In the genomic region with DNA sequence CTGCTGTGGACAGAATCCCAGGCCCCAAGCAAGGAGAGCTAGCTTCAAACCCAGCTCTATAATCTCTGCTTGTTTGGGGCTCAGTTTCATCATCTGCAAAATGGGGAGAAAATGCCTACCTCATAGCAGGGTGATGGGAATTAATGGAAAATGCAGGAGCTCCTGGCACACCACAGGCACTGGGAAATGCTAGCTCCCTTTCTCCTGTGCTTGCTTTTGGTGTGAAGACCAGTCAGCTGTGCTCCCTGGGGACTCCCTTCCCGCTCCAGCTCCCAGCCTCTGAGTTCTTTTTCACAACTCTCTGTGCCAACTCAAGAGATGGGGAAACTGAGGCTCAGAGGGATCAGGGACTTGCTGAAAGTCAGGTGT, we compare ENCODE assay signal across 13 cellular contexts. TPM values are rescaled to one million over a fixed set of nuclear protein-coding genes. Genes with fewer than 3 reads are reported as not detected.
DNase-seq lines count a peak whose midpoint lies in the region; ATAC-seq, FAIRE-seq and TF ChIP-seq lines count a peak whose summit lies in the region.
"Had no signal": no experiment of that assay in that cellular context is flagged by ENCODE, and none has a peak within 500 bp of the region (broad histone marks: within the 10 kb centered on the region; RNA-seq: fewer than 3 reads in every experiment).

No MANE protein-coding gene starts in this region.

- no peak overlapping the region for H3K4me3 ChIP-seq in GM23338
- no peak overlapping the region for H3K4me3 ChIP-seq in K562
- no peak overlapping the region for H3K4me3 ChIP-seq in stomach
- H3K4me3 ChIP-seq: mucosa of descending colon had no signal

- H3K27me3 ChIP-seq in GM23338 (ENCODE audit: insufficient read depth) (no peaks in the 10 kb centered on the region), K562 (ENCODE audit: control insufficient read depth in 2 of 2, insufficient read depth in 2 of 2, low read length in 2 of 2) (no peaks in the 10 kb centered on the region), layer of hippocampus (ENCODE audit: control insufficient read depth, insufficient read depth, low read length) (no peaks in the 10 kb centered on the region), stomach (no peaks in the 10 kb centered on the region)

- H3K4me2 ChIP-seq in GM23338 (peak overlapping the region; percentile 59; the same call in 1 of the 2 replicates), K562 (ENCODE audit: insufficient read depth, low read length) (peak overlapping the region; percentile 69)

- 91% methylated on average over 1 of the region's 1 CpG for WGBS in K562 (ENCODE audit: insufficient coverage, low coverage, missing lambda C conversion rate)
- 33 to 64% (median 56%) methylated on average over 1 of the region's 1 CpG for WGBS in stomach, 5 donors

- DNase-seq in GM23338 (ENCODE audit: low spot score) (no peak), K562 (ENCODE audit: extremely low read depth in 1 of 4, low spot score in 3 of 4) (no peak), stomach (no peak), immature natural killer cell (no peak), left lobe of liver (ENCODE audit: low spot score) (no peak)
- DNase-seq: activated T-cell treated with anti-CD3 and anti-CD28 coated beads, Interleukin-2, amount 50 U/mL, for 4 hours; CD8-positive, alpha-beta T cell; cerebellar nuclear complex; stimulated activated CD4-positive, alpha-beta T cell treated with anti-CD3 and anti-CD28 coated beads, Interleukin-12 subunit alpha, Interleukin-12 subunit beta, amount 100 ng/mL, for 4 hours had no signal

- TF ChIP-seq EP300 in K562 (IDR thresholded peaks at IDR 0.05; ENCODE audit: low read length) (no peak), stomach (IDR thresholded peaks at IDR 0.05) (no peak)

- H2AFZ ChIP-seq in GM23338 (peak overlapping the region; percentile 48), K562 (ENCODE audit: low read depth, low read length) (peak overlapping the region; percentile 93)

- peaks cover 9% of the 10 kb centered on the region for H3K27me3 Mint-ChIP-seq in GM23338 (ENCODE audit: insufficient read depth, low read depth, poor library complexity)
- peaks cover 0 to 6% (median 3%) of the 10 kb centered on the region in 3 donors for H3K27me3 Mint-ChIP-seq in immature natural killer cell (ENCODE audit: low read depth in 3 of 3)
- H3K27me3 Mint-ChIP-seq in stimulated activated memory B cell treated with anti-CD40 and anti-IgM and Interleukin-4, amounts not matched to agents 10 μg/mL and 1 μg/mL and 100 μg/mL, for 72 hours = peaks cover 24% of the 10 kb centered on the region

- intact Hi-C loops in K562 (cut with micrococcal nuclease) = no loop called here
- intact Hi-C loops in stomach (cut with DNase I; ENCODE audit: low total_unique reads) = no loop called here

- H3K9me1 ChIP-seq in K562 (ENCODE audit: control insufficient read depth, insufficient read depth, low read length) = no peaks in the 10 kb centered on the region

- TF ChIP-seq POLR2A in K562 (conservative IDR thresholded peaks at IDR 0.05) = no peak
- no peak for TF ChIP-seq POLR2A in stomach (IDR thresholded peaks at IDR 0.05)

- H3K9me3 ChIP-seq in K562 (replicated peaks; ENCODE audit: control insufficient read depth, insufficient read depth, low read depth, low read length) = no peaks in the 10 kb centered on the region
- no peaks in the 10 kb centered on the region for H3K9me3 ChIP-seq in stomach
- H3K9me3 ChIP-seq: mucosa of descending colon had no signal

- H3K4me1 ChIP-seq in GM23338 (ENCODE audit: insufficient read depth) = peaks cover 25% of the 10 kb centered on the region
- peaks cover 33 to 36% of the 10 kb centered on the region in 2 experiments for H3K4me1 ChIP-seq in K562 (replicated peaks in 1 of 2; ENCODE audit: control insufficient read depth in 2 of 2, insufficient read depth in 2 of 2, low read length in 2 of 2)
- peaks cover 12 to 43% (median 29%) of the 10 kb centered on the region in 4 donors for H3K4me1 ChIP-seq in stomach

- TF ChIP-seq CTCF in GM23338 (conservative IDR thresholded peaks at IDR 0.05; ENCODE audit: low read depth in 2 of 2) (no peak), K562 (IDR thresholded peaks at IDR 0.05 in 2 of 3, conservative IDR thresholded peaks at IDR 0.05 in 1 of 3; ENCODE audit: insufficient read depth in 2 of 3, low read depth in 1 of 3, low read length in 3 of 3) (no peak), stomach (IDR thresholded peaks at IDR 0.05) (no peak)

- POLR2A ChIA-PET in K562 (lab: Yijun Ruan, JAX) = interaction anchor here (0.6 to 2.3 kb wide), 19 partner anchors 8 to 296 kb away, joined by 3 to 14 read pairs (median 3); partner anchors contain the start of genes RPS3 and SERPINH1

- H3K27ac ChIP-seq in GM23338 (ENCODE audit: low read depth) (0 out of 2 replicates have a peak overlapping the region, but pooled peaks have one; percentile 70), K562 (ENCODE audit: extremely low read depth, low read depth, low read length) (peak overlapping the region; percentile 68; the same call in 2 of the 3 replicates), layer of hippocampus (ENCODE audit: low read depth, low read length) (peak overlapping the region; percentile 98), stomach (peak overlapping the region; percentile 47 to 89 (median 81))

- no peaks in the 10 kb centered on the region for H4K20me1 ChIP-seq in GM23338 (replicated peaks; ENCODE audit: insufficient read depth)
- H4K20me1 ChIP-seq in K562 (replicated peaks; ENCODE audit: control insufficient read depth, insufficient read depth, low read length) = no peaks in the 10 kb centered on the region

- H3K27ac Mint-ChIP-seq in GM23338 (peak overlapping the region; percentile 95), immature natural killer cell (no peak overlapping the region)
- H3K27ac Mint-ChIP-seq in stimulated activated memory B cell treated with anti-CD40 and anti-IgM and Interleukin-4, amounts not matched to agents 10 μg/mL and 1 μg/mL and 100 μg/mL, for 72 hours = no peak overlapping the region
- H3K27ac Mint-ChIP-seq: CD8-positive, alpha-beta T cell had no signal

- no peaks in the 10 kb centered on the region for H3K36me3 ChIP-seq in GM23338 (ENCODE audit: insufficient read depth)
- no peaks in the 10 kb centered on the region for H3K36me3 ChIP-seq in K562 (ENCODE audit: control insufficient read depth, insufficient read depth, low read length)
- no peaks in the 10 kb centered on the region for H3K36me3 ChIP-seq in stomach

- H3K36me3 Mint-ChIP-seq in GM23338 (ENCODE audit: low read depth) = peaks cover 3% of the 10 kb centered on the region; the same call in 2 of the 3 replicates
- H3K36me3 Mint-ChIP-seq in immature natural killer cell = no peaks in the 10 kb centered on the region
- H3K36me3 Mint-ChIP-seq in stimulated activated memory B cell treated with anti-CD40 and anti-IgM and Interleukin-4, amounts not matched to agents 10 μg/mL and 1 μg/mL and 100 μg/mL, for 72 hours = no peaks in the 10 kb centered on the region
- H3K36me3 Mint-ChIP-seq: CD8-positive, alpha-beta T cell had no signal

- peak overlapping the region; percentile 58 to 82; a peak in 3 of 4 replicates for H3K9ac ChIP-seq in K562 (ENCODE audit: insufficient read depth in 1 of 2, low read depth in 2 of 2, low read length in 2 of 2)

- CTCF ChIA-PET in K562 (lab: Yijun Ruan, JAX; ENCODE audit: low intra/inter-chr PET ratio) = no interaction called here

- 0 out of 2 replicates have a peak, but pooled peaks cover 3% of the 10 kb centered on the region for H3F3A ChIP-seq in GM23338 (replicated peaks; ENCODE audit: low read depth)

- TF ChIP-seq RAD21 in K562 (CRISPR knock-in tag; conservative IDR thresholded peaks at IDR 0.05 in 1 of 2, IDR thresholded peaks at IDR 0.05 in 1 of 2) = no peak

- BruUV-seq in K562 (replicated peaks; lab: Mats Ljungman, UMichigan) = TSS peak; percentile 89

- in situ Hi-C loops in K562 (cut with MboI) = no loop called here

- H3K79me2 ChIP-seq in GM23338 (replicated peaks; ENCODE audit: insufficient read depth) = no peaks in the 10 kb centered on the region
- H3K79me2 ChIP-seq in K562 (ENCODE audit: control insufficient read depth, insufficient read depth, low read length) = no peaks in the 10 kb centered on the region

- FAIRE-seq in K562 (lab: Jason Lieb, UNC) = no peak

- no peak overlapping the region for H3K4me3 Mint-ChIP-seq in GM23338
- H3K4me3 Mint-ChIP-seq in immature natural killer cell = no peak overlapping the region
- no peak overlapping the region for H3K4me3 Mint-ChIP-seq in stimulated activated memory B cell treated with anti-CD40 and anti-IgM and Interleukin-4, amounts not matched to agents 10 μg/mL and 1 μg/mL and 100 μg/mL, for 72 hours
- H3K4me3 Mint-ChIP-seq: activated T-cell treated with anti-CD3 and anti-CD28 coated beads, Interleukin-2, amount 50 U/mL, for 4 hours; CD8-positive, alpha-beta T cell had no signal

- no peaks in the 10 kb centered on the region for H3K9me2 ChIP-seq in GM23338 (ENCODE audit: insufficient read depth)

- H3K4me1 Mint-ChIP-seq in GM23338 (peaks cover 45% of the 10 kb centered on the region), immature natural killer cell (no peaks in the 10 kb centered on the region)
- no peaks in the 10 kb centered on the region for H3K4me1 Mint-ChIP-seq in stimulated activated memory B cell treated with anti-CD40 and anti-IgM and Interleukin-4, amounts not matched to agents 10 μg/mL and 1 μg/mL and 100 μg/mL, for 72 hours

- ATAC-seq in GM23338 (no peak), K562 (no peak), GM21619 (IDR thresholded peaks at IDR 0.05; ENCODE audit: unreplicated experiment) (no peak), left lobe of liver (no peak)
- ATAC-seq in stimulated activated memory B cell treated with anti-CD40 and anti-IgM and Interleukin-4, amounts not matched to agents 10 μg/mL and 1 μg/mL and 100 μg/mL, for 72 hours = no peak
- ATAC-seq: activated T-cell treated with anti-CD3 and anti-CD28 coated beads, Interleukin-2, amount 50 U/mL, for 4 hours; CD8-positive, alpha-beta T cell had no signal

- H3K9me3 Mint-ChIP-seq in GM23338 = 0 out of 3 replicates have a peak, but pooled peaks cover 4% of the 10 kb centered on the region
- no peaks in the 10 kb centered on the region for H3K9me3 Mint-ChIP-seq in immature natural killer cell
- no peaks in the 10 kb centered on the region for H3K9me3 Mint-ChIP-seq in stimulated activated memory B cell treated with anti-CD40 and anti-IgM and Interleukin-4, amounts not matched to agents 10 μg/mL and 1 μg/mL and 100 μg/mL, for 72 hours
- H3K9me3 Mint-ChIP-seq: activated T-cell treated with anti-CD3 and anti-CD28 coated beads, Interleukin-2, amount 50 U/mL, for 4 hours; CD8-positive, alpha-beta T cell had no signal

RNA-seq across cellular contexts. Expression of gene SERPINH1, which starts 8.2 kb away (rescaled TPM):
- 1,217 and 1,375 TPM in 2 replicates for total RNA-seq in GM23338 (2014; rRNA removed; shearing (Covaris generic))
- 238 and 269 TPM in 2 replicates for polyA plus RNA-seq in GM23338 (2016; fragmentation: Nextera tagmentation; extraction: Ambion mirVana)
- total RNA-seq in K562 (2011; cell fraction: chromatin; rRNA removed; ENCODE audit: low replicate concordance) = 53.1 and 136 TPM in 2 replicates
- total RNA-seq in K562 (2011; cell fraction: nucleolus; rRNA removed) = 186 and 237 TPM in 2 replicates
- 128 and 144 TPM in 2 replicates for total RNA-seq in K562 (2011; cell fraction: nucleoplasm; rRNA removed)
- total RNA-seq in K562 (2014; rRNA removed) = 67.9 and 85.8 TPM in 2 replicates
- 30.3 and 44.1 TPM in 2 replicates for total RNA-seq in K562 (2014; rRNA removed; fragmentation: Illumina TruSeq; extraction: Trizol)
- total RNA-seq in K562 (2015; rRNA removed; fragmentation: Illumina TruSeq; extraction: Trizol) = 78.5 and 87.1 TPM in 2 replicates
- total RNA-seq in K562 (2021) = 106 and 115 TPM in 2 replicates
- 45.5 and 123 TPM in 2 replicates for polyA plus RNA-seq in K562 (2011; rRNA removed)
- 84.3 and 156 TPM in 2 replicates for polyA plus RNA-seq in K562 (2011; cell fraction: cytosol; rRNA removed)
- 79.5 and 81.7 TPM in 2 replicates for polyA plus RNA-seq in K562 (2011; cell fraction: nucleus; rRNA removed)
- polyA plus RNA-seq in K562 (2012) = 148 and 286 TPM in 2 replicates
- polyA plus RNA-seq in K562 (2014; fragmentation: Illumina TruSeq; extraction: Trizol) = 95.0 and 102 TPM in 2 replicates
- 1 to 10 TPM; 2.8 to 6.8 TPM for polyA plus RNA-seq in K562 (2014; fragmentation: Nextera tagmentation; extraction: Ambion mirVana)
- polyA plus RNA-seq in K562 (2014; rRNA removed) = 67.8 and 77.9 TPM in 2 replicates
- polyA minus RNA-seq in K562 (2011; rRNA and poly(A)+ RNA removed) = 24.5 and 38.2 TPM in 2 replicates
- polyA minus RNA-seq in K562 (2011; cell fraction: cytosol; rRNA and poly(A)+ RNA removed) = 53.3 and 105 TPM in 2 replicates
- polyA minus RNA-seq in K562 (2011; cell fraction: nucleus; rRNA and poly(A)+ RNA removed) = 27.3 and 51.1 TPM in 2 replicates
- total RNA-seq in stomach = 100 to 1,000 TPM in 2 of 5 donors, 10 to 100 TPM in 3; 46.6 to 297 (median 81.0) TPM
- polyA plus RNA-seq in stomach = 10 to 100 TPM; 15.4 to 46.0 (median 39.0) TPM
- polyA plus RNA-seq in immature natural killer cell = 1 to 10 TPM; 3.4 to 8.4 (median 4.5) TPM
- 21.6 TPM for total RNA-seq in left lobe of liver

RNA-seq across cellular contexts. Expression of gene GDPD5, which starts 28.1 kb away (rescaled TPM):
- 3.3 and 4.9 TPM in 2 replicates for total RNA-seq in GM23338 (2014; rRNA removed; shearing (Covaris generic))
- polyA plus RNA-seq in GM23338 (2016; fragmentation: Nextera tagmentation; extraction: Ambion mirVana) (1.6 and 1.7 TPM in 2 replicates), K562 (2011; rRNA removed) (8.0 and 11.8 TPM in 2 replicates), K562 (2014; fragmentation: Illumina TruSeq; extraction: Trizol) (8.7 and 11.9 TPM in 2 replicates), K562 (2014; fragmentation: Nextera tagmentation; extraction: Ambion mirVana) (under 1 TPM; 0.32 to 0.41 TPM), K562 (2014; rRNA removed) (17.0 and 20.4 TPM in 2 replicates), stomach (1 to 10 TPM; 3.4 to 6.6 (median 3.9) TPM), immature natural killer cell (1 to 10 TPM; 1.8 to 9.2 (median 4.1) TPM)
- total RNA-seq in K562 (2011; cell fraction: chromatin; rRNA removed; ENCODE audit: low replicate concordance) = 57.8 and 141 TPM in 2 replicates
- total RNA-seq in K562 (2011; cell fraction: nucleolus; rRNA removed) = 58.7 and 66.9 TPM in 2 replicates
- total RNA-seq in K562 (2011; cell fraction: nucleoplasm; rRNA removed) = 57.6 and 71.8 TPM in 2 replicates
- total RNA-seq in K562 (2014; rRNA removed) (9.8 and 14.2 TPM in 2 replicates), K562 (2014; rRNA removed; fragmentation: Illumina TruSeq; extraction: Trizol) (2.8 and 2.9 TPM in 2 replicates), K562 (2015; rRNA removed; fragmentation: Illumina TruSeq; extraction: Trizol) (6.1 and 6.5 TPM in 2 replicates), K562 (2021) (19.0 and 27.3 TPM in 2 replicates), stomach (10 to 100 TPM in 2 of 5 donors, 1 to 10 TPM in 2, under 1 TPM in 1; 0.58 to 57.6 (median 5.9) TPM), left lobe of liver (9.1 TPM)
- 7.2 and 13.1 TPM in 2 replicates for polyA plus RNA-seq in K562 (2011; cell fraction: cytosol; rRNA removed)
- polyA plus RNA-seq in K562 (2011; cell fraction: nucleus; rRNA removed) = 47.6 and 80.4 TPM in 2 replicates
- polyA plus RNA-seq in K562 (2012) = 11.7 and 25.1 TPM in 2 replicates
- 4.6 and 5.0 TPM in 2 replicates for polyA minus RNA-seq in K562 (2011; rRNA and poly(A)+ RNA removed)
- polyA minus RNA-seq in K562 (2011; cell fraction: cytosol; rRNA and poly(A)+ RNA removed) = 7.2 and 15.1 TPM in 2 replicates
- polyA minus RNA-seq in K562 (2011; cell fraction: nucleus; rRNA and poly(A)+ RNA removed) = 18.5 and 19.8 TPM in 2 replicates
